8 cellular contexts compared by ENCODE assay signal in genomic region chr12:47801170-47801903, GRCh38. TPM values are rescaled to one million over a fixed set of nuclear protein-coding genes. Genes with fewer than 3 reads are reported as not detected.
DNase-seq lines count a peak whose midpoint lies in the region; ATAC-seq and TF ChIP-seq lines count a peak whose summit lies in the region.

No MANE protein-coding gene starts in this region.

- POLR2A ChIA-PET in activated B cell treated with CpG ODN at 0.5 μM for 24 hours (lab: Charles Lee): interaction anchor here (0.6 to 4.5 kb wide), 9 partner anchors 10 to 37 kb away, joined by 3 to 27 read pairs (median 5); partner anchors contain the start of gene HDAC7

- CTCF ChIA-PET in activated B cell treated with CpG ODN at 0.5 μM for 24 hours (lab: Charles Lee): interaction anchor here (0.6 to 8.3 kb wide), 8 partner anchors 12 to 623 kb away, joined by 3 to 245 read pairs (median 5); no protein-coding TSS in a partner anchor

- peak overlapping the region; percentile 51 for H3K27ac ChIP-seq in rectal smooth muscle tissue (ENCODE audit: low read depth, low read length)

- no peaks in the 10 kb centered on the region for H3K27me3 ChIP-seq in rectal smooth muscle tissue (ENCODE audit: control insufficient read depth, insufficient read depth, low read length)

- H3K36me3 Mint-ChIP-seq in activated B cell treated with CpG ODN at 0.5 μM for 24 hours (ENCODE audit: low read depth): peaks cover 43% of the 10 kb centered on the region

- H3K4me1 Mint-ChIP-seq in activated B cell treated with CpG ODN at 0.5 μM for 24 hours: peaks cover 61% of the 10 kb centered on the region

- in situ Hi-C loops in Caki2 (cut with HindIII; ENCODE audit: low pct_unique_long_range_greater_than_20kb, low sequenced_read_pairs): no loop called here

- TF ChIP-seq CTCF in activated B cell treated with CpG ODN at 0.5 μM for 24 hours (IDR thresholded peaks at IDR 0.05) (no peak), fibroblast of villous mesenchyme (IDR thresholded peaks at IDR 0.05; ENCODE audit: insufficient read depth, low read depth, low read length) (peak; percentile 34)

- intact Hi-C loops in activated B cell treated with CpG ODN at 0.5 μM for 24 hours (cut with micrococcal nuclease): loop anchor here (1.0 kb wide), 1 partner anchor 8 kb away; no protein-coding TSS in a partner anchor

- H3K36me3 ChIP-seq in rectal smooth muscle tissue (ENCODE audit: control insufficient read depth, insufficient read depth, low read length): peaks cover 5% of the 10 kb centered on the region

- DNase-seq in Caki2 (ENCODE audit: low read depth): peak; percentile 58
- DNase-seq in activated B cell treated with CpG ODN at 0.5 μM for 24 hours: no peak
- DNase-seq in fibroblast of villous mesenchyme (ENCODE audit: low read depth): no peak
- no peak for DNase-seq in AG08396 (ENCODE audit: low spot score)
- no peak for DNase-seq in NCI-H2029 treated with DMSO at 0.1 percent for 48 hours (lab: John Stamatoyannopoulos, UW)

- H3K27me3 Mint-ChIP-seq in activated B cell treated with CpG ODN at 0.5 μM for 24 hours: no peaks in the 10 kb centered on the region

- H3K4me3 Mint-ChIP-seq in activated B cell treated with CpG ODN at 0.5 μM for 24 hours: no peak overlapping the region

- H3K9me3 Mint-ChIP-seq in activated B cell treated with CpG ODN at 0.5 μM for 24 hours: no peaks in the 10 kb centered on the region

- peaks cover 62% of the 10 kb centered on the region for H3K4me1 ChIP-seq in rectal smooth muscle tissue (ENCODE audit: control insufficient read depth, insufficient read depth, low read length)

- H3K27ac Mint-ChIP-seq in activated B cell treated with CpG ODN at 0.5 μM for 24 hours: peak overlapping the region; percentile 41

- no peak overlapping the region for H3K9ac ChIP-seq in rectal smooth muscle tissue (ENCODE audit: low read length)

- no peak for ATAC-seq in activated B cell treated with CpG ODN at 0.5 μM for 24 hours (ENCODE audit: low read depth)
- ATAC-seq in GM18517 (IDR thresholded peaks at IDR 0.05; ENCODE audit: unreplicated experiment): no peak
- ATAC-seq in HG03139 (IDR thresholded peaks at IDR 0.05; ENCODE audit: unreplicated experiment): no peak

- no peak overlapping the region for H3K4me3 ChIP-seq in fibroblast of villous mesenchyme (ENCODE audit: low read depth, low read length)
- H3K4me3 ChIP-seq in rectal smooth muscle tissue (ENCODE audit: low read length): peak overlapping the region; percentile 10

RNA-seq across cellular contexts. Expression of gene HDAC7, which starts 18.4 kb away (rescaled TPM):
- 10.9 and 12.4 TPM in 2 replicates for total RNA-seq in Caki2 (2014; rRNA removed; shearing (Covaris generic); ENCODE audit: low replicate concordance)
- total RNA-seq in activated B cell treated with CpG ODN at 0.5 μM for 24 hours: 103 and 126 TPM in 2 replicates
- 39.9 and 47.9 TPM in 2 replicates for total RNA-seq in fibroblast of villous mesenchyme

RNA-seq across cellular contexts. Expression of gene SLC48A1, which starts 28.3 kb away (rescaled TPM):
- 151 and 222 TPM in 2 replicates for total RNA-seq in Caki2 (2014; rRNA removed; shearing (Covaris generic); ENCODE audit: low replicate concordance)
- total RNA-seq in activated B cell treated with CpG ODN at 0.5 μM for 24 hours (12.7 and 12.8 TPM in 2 replicates), fibroblast of villous mesenchyme (10.6 and 19.4 TPM in 2 replicates)

RNA-seq across cellular contexts. Expression of gene RAPGEF3, which starts 42.7 kb away (rescaled TPM):
- 106 and 112 TPM in 2 replicates for total RNA-seq in Caki2 (2014; rRNA removed; shearing (Covaris generic); ENCODE audit: low replicate concordance)
- total RNA-seq in activated B cell treated with CpG ODN at 0.5 μM for 24 hours: 2.7 and 5.0 TPM in 2 replicates
- total RNA-seq in fibroblast of villous mesenchyme: 3.2 and 9.1 TPM in 2 replicates

Comparison
In these comparisons a context has a peak if more than half of its experiments do, and no peak if none do; other contexts are left out.
1. RNA of gene RAPGEF3, which starts 42.7 kb away (total RNA-seq): 106 to 112 TPM in Caki2; 3.2 to 9.1 TPM in fibroblast of villous mesenchyme and 2.7 to 5.0 TPM in activated B cell treated with CpG ODN at 0.5 μM for 24 hours; every median in the first group is over 10 times any median in the second.